9 cellular contexts compared by ENCODE assay signal in genomic region chr5:3310551-3311340, GRCh38.
A peak's percentile ranks its signal among the peaks of the same experiment; 100 is the strongest.
DNase-seq lines count a peak whose midpoint lies in the region; ATAC-seq and TF ChIP-seq lines count a peak whose summit lies in the region.
"Had no signal": no experiment of that assay in that cellular context is flagged by ENCODE, and none has a peak within 500 bp of the region (broad histone marks: within the 10 kb centered on the region; RNA-seq: fewer than 3 reads in every experiment).

No MANE protein-coding gene starts in this region.

- H3K9me3 Mint-ChIP-seq in chondrocyte (ENCODE audit: low read depth) = peaks cover 18% of the 10 kb centered on the region

- no peaks in the 10 kb centered on the region for H3K36me3 Mint-ChIP-seq in chondrocyte (ENCODE audit: low read depth)

- peaks cover 10% of the 10 kb centered on the region for H3K4me1 Mint-ChIP-seq in chondrocyte (ENCODE audit: low read depth)

- no peak for TF ChIP-seq CTCF in chondrocyte (IDR thresholded peaks at IDR 0.05)

- peak overlapping the region; percentile 73 for H3K27ac Mint-ChIP-seq in chondrocyte (ENCODE audit: unreplicated experiment)

- H3K27me3 Mint-ChIP-seq in chondrocyte (ENCODE audit: low read depth) = peaks cover 1% of the 10 kb centered on the region

- no peak for ATAC-seq in GM21576 (IDR thresholded peaks at IDR 0.05; ENCODE audit: unreplicated experiment)
- ATAC-seq: Right ventricle myocardium inferior had no signal

- H3K4me3 Mint-ChIP-seq in chondrocyte (ENCODE audit: unreplicated experiment) = peak overlapping the region; percentile 39

- DNase-seq in AG08395 (ENCODE audit: low spot score) (peak; percentile 71), NCI-H2171 (lab: John Stamatoyannopoulos, UW) (peak; percentile 59), chondrocyte (ENCODE audit: low spot score) (no peak), lung microvascular endothelial cell (ENCODE audit: low read depth in 2 of 2) (peak; percentile 72 to 87), ureter (ENCODE audit: low spot score) (no peak), HuH-7.5 (ENCODE audit: low spot score) (no peak), NCI-H146 treated with DMSO at 0.1 percent for 48 hours (lab: John Stamatoyannopoulos, UW; ENCODE audit: unreplicated experiment) (no peak)

Comparison
In these comparisons a context has a peak if more than half of its experiments do, and no peak if none do; other contexts are left out.
1. DNase-seq: peak in AG08395 (single experiment), NCI-H2171 (single experiment) and lung microvascular endothelial cell (2 of 2); none in chondrocyte (single experiment), ureter (single experiment), HuH-7.5 (single experiment) and NCI-H146 treated with DMSO at 0.1 percent for 48 hours (single experiment).